Comparison of ENCODE assay signal across 8 cellular contexts in genomic region chrX:46836701-46837542, GRCh38.
DNase-seq lines count a peak whose midpoint lies in the region; ATAC-seq and TF ChIP-seq lines count a peak whose summit lies in the region.

Gene RP2, plus strand, starts transcription at chrX:46837043. Its CDS starts 58 bp downstream, at chrX:46837101.

- H3K4me3 Mint-ChIP-seq in central memory CD8-positive, alpha-beta T cell: peak within 1 kb of the TSS; percentile 98

- H3K27me3 Mint-ChIP-seq in central memory CD8-positive, alpha-beta T cell: no peaks in the 10 kb centered on the region

- peak; percentile 60 for TF ChIP-seq POLR2A in GM18951 (IDR thresholded peaks at IDR 0.05; ENCODE audit: extremely low read depth, insufficient read depth, insufficient read length)

- ATAC-seq in HG03175 (IDR thresholded peaks at IDR 0.05; ENCODE audit: unreplicated experiment): peak; percentile 86
- peak; percentile 95 for ATAC-seq in central memory CD8-positive, alpha-beta T cell (replicated peaks; ENCODE audit: extremely low read depth, poor library complexity, severe bottlenecking)

- in situ Hi-C loops in GM18951 (cut with MboI; ENCODE audit: low sequenced_read_pairs, unreplicated experiment): no loop called here

- H3K27ac Mint-ChIP-seq in central memory CD8-positive, alpha-beta T cell (ENCODE audit: low read depth): peak within 1 kb of the TSS; percentile 95

- H3K36me3 Mint-ChIP-seq in central memory CD8-positive, alpha-beta T cell (ENCODE audit: insufficient read depth): peaks cover 8% of the 10 kb centered on the region

- H3K4me1 Mint-ChIP-seq in central memory CD8-positive, alpha-beta T cell: peaks cover 10% of the 10 kb centered on the region

- no peaks in the 10 kb centered on the region for H3K9me3 Mint-ChIP-seq in central memory CD8-positive, alpha-beta T cell

- DNase-seq in AG08395 (ENCODE audit: low spot score): peak; percentile 84
- DNase-seq in NCI-H2227 treated with DMSO at 0.1 percent for 48 hours (lab: John Stamatoyannopoulos, UW): peak; percentile 98
- peak; percentile 54 to 73 (median 66) for DNase-seq in activated CD4-positive, CD25-positive, alpha-beta regulatory T cell (lab: John Stamatoyannopoulos, UW)
- peak; percentile 61 to 70 for DNase-seq in central memory CD8-positive, alpha-beta T cell (ENCODE audit: low spot score in 2 of 2)
- peak; percentile 86 for DNase-seq in inferior parietal cortex (ENCODE audit: extremely low spot score)
- peak; percentile 73 for DNase-seq in smooth muscle cell of the brain vasculature (ENCODE audit: low read depth, low spot score)

Comparison
In these comparisons a context has a peak if more than half of its experiments do, and no peak if none do; other contexts are left out.
1. Peak in every context shown above with its lines: DNase-seq and ATAC-seq.